7 cellular contexts compared by ENCODE assay signal in the genomic region with DNA sequence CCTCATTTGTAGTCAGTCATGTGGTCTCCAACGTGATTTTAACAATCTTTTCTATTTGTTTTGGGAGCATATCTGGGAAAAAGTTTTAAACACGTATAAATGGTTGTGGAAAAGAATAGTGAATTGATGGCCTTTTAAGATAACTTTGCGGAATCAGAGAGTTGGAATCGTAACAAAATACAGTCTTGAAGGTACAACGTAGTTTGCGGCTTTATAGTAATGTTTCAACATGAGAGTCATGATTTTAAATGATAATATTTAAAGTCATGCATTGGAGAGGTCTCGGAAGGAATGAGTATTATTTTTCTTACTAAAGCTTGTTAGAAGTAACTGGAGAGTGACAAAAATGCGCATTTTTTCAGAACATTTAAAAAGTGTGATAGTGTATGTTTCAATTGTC. TPM values are rescaled to one million over a fixed set of nuclear protein-coding genes. Genes with fewer than 3 reads are reported as not detected.
DNase-seq lines count a peak whose midpoint lies in the region; ATAC-seq and TF ChIP-seq lines count a peak whose summit lies in the region.

No MANE protein-coding gene starts in this region.

- H3K9me3 Mint-ChIP-seq in activated T-helper 2 cell treated with anti-CD3 and anti-CD28 coated beads, Interferon-gamma antibody, Interleukin-2, Interleukin-4, amounts not matched to agents 10 μg/mL and 5 μg/mL and 100 μg/mL, durations not matched to agents 14 hours and 24 hours and 36 hours, result no peaks in the 10 kb centered on the region

- H3K4me1 Mint-ChIP-seq in activated T-helper 2 cell treated with anti-CD3 and anti-CD28 coated beads, Interferon-gamma antibody, Interleukin-2, Interleukin-4, amounts not matched to agents 10 μg/mL and 5 μg/mL and 100 μg/mL, durations not matched to agents 14 hours and 24 hours and 36 hours (ENCODE audit: low read depth), result peaks cover 45% of the 10 kb centered on the region

- peaks cover 48% of the 10 kb centered on the region for H3K36me3 Mint-ChIP-seq in activated T-helper 2 cell treated with anti-CD3 and anti-CD28 coated beads, Interferon-gamma antibody, Interleukin-2, Interleukin-4, amounts not matched to agents 10 μg/mL and 5 μg/mL and 100 μg/mL, durations not matched to agents 14 hours and 24 hours and 36 hours (ENCODE audit: low read depth)

- TF ChIP-seq POLR2A in stomach (IDR thresholded peaks at IDR 0.05), result no peak

- peak overlapping the region; percentile 99 for H3K27ac Mint-ChIP-seq in activated T-helper 2 cell treated with anti-CD3 and anti-CD28 coated beads, Interferon-gamma antibody, Interleukin-2, Interleukin-4, amounts not matched to agents 10 μg/mL and 5 μg/mL and 100 μg/mL, durations not matched to agents 14 hours and 24 hours and 36 hours

- H3K4me1 ChIP-seq in HUES6 (ENCODE audit: control insufficient read depth, insufficient read depth, low read length) (peaks cover 17% of the 10 kb centered on the region), iPS-18a (ENCODE audit: control insufficient read depth, low read depth, low read length) (peaks cover 33% of the 10 kb centered on the region), stomach (peaks cover 8 to 50% (median 35%) of the 10 kb centered on the region in 4 donors)

- H3K27me3 ChIP-seq in HUES6 (ENCODE audit: control insufficient read depth, insufficient read depth, low read length) (no peaks in the 10 kb centered on the region), iPS-18a (ENCODE audit: control insufficient read depth, insufficient read depth, low read length) (no peaks in the 10 kb centered on the region), stomach (no peaks in the 10 kb centered on the region)

- no peaks in the 10 kb centered on the region for H3K27me3 Mint-ChIP-seq in activated T-helper 2 cell treated with anti-CD3 and anti-CD28 coated beads, Interferon-gamma antibody, Interleukin-2, Interleukin-4, amounts not matched to agents 10 μg/mL and 5 μg/mL and 100 μg/mL, durations not matched to agents 14 hours and 24 hours and 36 hours (ENCODE audit: low read depth)

- DNase-seq in activated T-helper 2 cell treated with anti-CD3 and anti-CD28 coated beads, Interferon-gamma antibody, Interleukin-2, Interleukin-4, amounts not matched to agents 10 μg/mL and 5 μg/mL and 100 μg/mL, durations not matched to agents 14 hours and 24 hours and 36 hours (ENCODE audit: low spot score), result no peak
- no peak for DNase-seq in stomach
- no peak for DNase-seq in GDM1 (lab: John Stamatoyannopoulos, UW)
- DNase-seq in HEK293T (ENCODE audit: extremely low spot score), result no peak

- ATAC-seq in HG03457 (IDR thresholded peaks at IDR 0.05; ENCODE audit: unreplicated experiment), result no peak

- H3K4me3 ChIP-seq in HUES6 (ENCODE audit: low read depth, low read length), result peak overlapping the region; percentile 92
- peak overlapping the region; percentile 88 for H3K4me3 ChIP-seq in iPS-18a (ENCODE audit: low read length)
- H3K4me3 ChIP-seq in stomach, result peak overlapping the region; percentile 90 to 99 (median 98)

- POLR2A ChIA-PET in HEK293T (lab: Yijun Ruan, JAX), result interaction anchor here (1.8 kb wide), 1 partner anchor 17 kb away, joined by 5 read pairs; no protein-coding TSS in a partner anchor

- H3K9me3 ChIP-seq in HUES6 (ENCODE audit: control insufficient read depth, insufficient read depth, low read depth, low read length) (no peaks in the 10 kb centered on the region), iPS-18a (ENCODE audit: control insufficient read depth, low read depth, low read length) (no peaks in the 10 kb centered on the region), stomach (no peaks in the 10 kb centered on the region)

- peak overlapping the region; percentile 98 for H3K4me3 Mint-ChIP-seq in activated T-helper 2 cell treated with anti-CD3 and anti-CD28 coated beads, Interferon-gamma antibody, Interleukin-2, Interleukin-4, amounts not matched to agents 10 μg/mL and 5 μg/mL and 100 μg/mL, durations not matched to agents 14 hours and 24 hours and 36 hours (ENCODE audit: low read depth)

- no peak for TF ChIP-seq CTCF in stomach (IDR thresholded peaks at IDR 0.05)

- CTCF ChIA-PET in HEK293T (lab: Yijun Ruan, JAX), result no interaction called here

- WGBS in stomach, 5 donors, result 3 to 6% (median 4%) methylated on average over 8 of the region's 8 CpGs

- H3K27ac ChIP-seq in HUES6 (ENCODE audit: low read depth, low read length) (peak overlapping the region; percentile 92; the same call in 1 of the 2 replicates), iPS-18a (ENCODE audit: low read length) (peak overlapping the region; percentile 20), stomach (peak overlapping the region in 4 of 5 donors; percentile 89 to 96 (median 94))

- intact Hi-C loops in activated T-helper 2 cell treated with anti-CD3 and anti-CD28 coated beads, Interferon-gamma antibody, Interleukin-2, Interleukin-4, amounts not matched to agents 10 μg/mL and 5 μg/mL and 100 μg/mL, durations not matched to agents 14 hours and 24 hours and 36 hours (cut with micrococcal nuclease), result loop anchor here (1.0 to 2.0 kb wide), 3 partner anchors 9 to 234 kb away; no protein-coding TSS in a partner anchor
- intact Hi-C loops in stomach (cut with DNase I; ENCODE audit: low total_unique reads), result no loop called here

- H3K9ac ChIP-seq in HUES6 (ENCODE audit: low read length), result peak overlapping the region; percentile 97
- H3K9ac ChIP-seq in iPS-18a (ENCODE audit: low read length), result peak overlapping the region; percentile 64

- TF ChIP-seq EP300 in stomach (IDR thresholded peaks at IDR 0.05), result no peak

- H3K36me3 ChIP-seq in HUES6 (ENCODE audit: control insufficient read depth, insufficient read depth, low read length) (peaks cover 21% of the 10 kb centered on the region), iPS-18a (ENCODE audit: control insufficient read depth, low read depth, low read length) (peaks cover 3% of the 10 kb centered on the region), stomach (peaks cover 0 to 6% (median 5%) of the 10 kb centered on the region in 4 donors)

TF ChIP-seq in HEK293T, 16 proteins besides CTCF, POLR2A, EP300 and RAD21:
- TF ChIP-seq CTBP1 (IDR thresholded peaks at IDR 0.05; ENCODE audit: borderline replicate concordance) (no peak), ELF4 (IDR thresholded peaks at IDR 0.05) (no peak), ARNT (IDR thresholded peaks at IDR 0.05) (no peak), NFRKB (IDR thresholded peaks at IDR 0.05) (no peak), TARDBP (IDR thresholded peaks at IDR 0.05) (no peak), FOXA1 (IDR thresholded peaks at IDR 0.05) (no peak), BHLHE40 (IDR thresholded peaks at IDR 0.05; ENCODE audit: borderline replicate concordance) (no peak), FOXK2 (IDR thresholded peaks at IDR 0.05) (no peak), ZNF384 (IDR thresholded peaks at IDR 0.05) (no peak), SUZ12 (IDR thresholded peaks at IDR 0.05) (no peak), L3MBTL2 (conservative IDR thresholded peaks at IDR 0.05) (no peak), HDGF (IDR thresholded peaks at IDR 0.05; ENCODE audit: borderline replicate concordance) (no peak), FOXM1 (IDR thresholded peaks at IDR 0.05; ENCODE audit: borderline replicate concordance) (no peak), LEF1 (IDR thresholded peaks at IDR 0.05; ENCODE audit: borderline replicate concordance) (no peak), SP1 (IDR thresholded peaks at IDR 0.05) (no peak)
- TF ChIP-seq, protein P1, sequence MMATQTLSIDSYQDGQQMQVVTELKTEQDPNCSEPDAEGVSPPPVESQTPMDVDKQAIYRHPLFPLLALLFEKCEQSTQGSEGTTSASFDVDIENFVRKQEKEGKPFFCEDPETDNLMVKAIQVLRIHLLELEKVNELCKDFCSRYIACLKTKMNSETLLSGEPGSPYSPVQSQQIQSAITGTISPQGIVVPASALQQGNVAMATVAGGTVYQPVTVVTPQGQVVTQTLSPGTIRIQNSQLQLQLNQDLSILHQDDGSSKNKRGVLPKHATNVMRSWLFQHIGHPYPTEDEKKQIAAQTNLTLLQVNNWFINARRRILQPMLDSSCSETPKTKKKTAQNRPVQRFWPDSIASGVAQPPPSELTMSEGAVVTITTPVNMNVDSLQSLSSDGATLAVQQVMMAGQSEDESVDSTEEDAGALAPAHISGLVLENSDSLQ (IDR thresholded peaks at IDR 0.05), result no peak

RNA-seq across cellular contexts. Expression of a gene that starts 1.6 kb away (rescaled TPM):
- 64.3 and 67.6 TPM in 2 replicates for total RNA-seq in activated T-helper 2 cell treated with anti-CD3 and anti-CD28 coated beads, Interferon-gamma antibody, Interleukin-2, Interleukin-4, amounts not matched to agents 10 μg/mL and 5 μg/mL and 100 μg/mL, durations not matched to agents 14 hours and 24 hours and 36 hours
- 10 to 100 TPM; 24.1 to 51.8 (median 26.8) TPM for total RNA-seq in stomach
- polyA plus RNA-seq in stomach, result 10 to 100 TPM in 1 of 3 donors, 1 to 10 TPM in 2; 8.6 to 11.4 (median 9.3) TPM

Comparison
In these comparisons a context has a peak if more than half of its experiments do, and no peak if none do; other contexts are left out.
1. H3K27ac ChIP-seq: peak in every context shown above with its lines; median percentile 94 in stomach; 92 in HUES6; 20 in iPS-18a.